Comparison of ENCODE assay signal across 8 cellular contexts in genomic region chr4:157045507-157046127, GRCh38. TPM values are rescaled to one million over a fixed set of nuclear protein-coding genes. Genes with fewer than 3 reads are reported as not detected.
A peak's percentile ranks its signal among the peaks of the same experiment; 100 is the strongest.
DNase-seq lines count a peak whose midpoint lies in the region; ATAC-seq and TF ChIP-seq lines count a peak whose summit lies in the region.

No MANE protein-coding gene starts in this region.

- no peak overlapping the region for H2AK9ac ChIP-seq in IMR-90 (replicated peaks; ENCODE audit: low read depth, low read length, poor library complexity)

- POLR2A ChIA-PET in IMR-90 (lab: Charles Lee; ENCODE audit: unreplicated experiment) = interaction anchor here (0.5 to 0.7 kb wide), 2 partner anchors 14 to 75 kb away, joined by 3 to 17 read pairs; no protein-coding TSS in a partner anchor

- no peak overlapping the region for H3K4me3 Mint-ChIP-seq in natural killer cell

- H3K4ac ChIP-seq in IMR-90 (ENCODE audit: low read depth, low read length) (peak overlapping the region; percentile 44; the same call in 1 of the 2 replicates), trophoblast cell (ENCODE audit: low read depth, low read length) (no peak overlapping the region)

- H3K18ac ChIP-seq in IMR-90 (ENCODE audit: low read depth, low read length) (no peak overlapping the region), trophoblast cell (ENCODE audit: low read length) (no peak overlapping the region)

- no peak overlapping the region; the same call in 1 of the 2 replicates for H2AK5ac ChIP-seq in IMR-90 (ENCODE audit: low read depth, low read length)
- no peak overlapping the region for H2AK5ac ChIP-seq in trophoblast cell (ENCODE audit: low read length)

- H2BK120ac ChIP-seq in IMR-90 (ENCODE audit: low read depth, low read length) = peak overlapping the region; percentile 50; the same call in 1 of the 2 replicates
- H2BK120ac ChIP-seq in trophoblast cell (ENCODE audit: insufficient read depth, low read length, poor library complexity) = no peak overlapping the region

- no peak overlapping the region for H4K12ac ChIP-seq in trophoblast cell (ENCODE audit: low read depth, low read length)

- H3K27ac Mint-ChIP-seq in natural killer cell = no peak overlapping the region

- H3K27me3 ChIP-seq in IMR-90 (ENCODE audit: control insufficient read depth, insufficient read depth, low read length) = no peaks in the 10 kb centered on the region
- H3K27me3 ChIP-seq in trophoblast cell (ENCODE audit: insufficient read depth, low read length) = no peaks in the 10 kb centered on the region

- H3K9me3 ChIP-seq in IMR-90 (ENCODE audit: control insufficient read depth, insufficient read depth, low read length) = no peaks in the 10 kb centered on the region
- no peaks in the 10 kb centered on the region for H3K9me3 ChIP-seq in trophoblast cell (ENCODE audit: insufficient read depth, low read depth, low read length)

- no peaks in the 10 kb centered on the region for H4K20me1 ChIP-seq in IMR-90 (ENCODE audit: insufficient read depth, low read length)

- TF ChIP-seq CTCF in IMR-90 (conservative IDR thresholded peaks at IDR 0.05; ENCODE audit: low read depth, low read length) = peak; percentile 90
- TF ChIP-seq CTCF in fibroblast of pulmonary artery (IDR thresholded peaks at IDR 0.05; ENCODE audit: low read length, missing control alignments) = peak; percentile 96
- no peak for TF ChIP-seq CTCF in natural killer cell (IDR thresholded peaks at IDR 0.05)

- H3K27me3 Mint-ChIP-seq in natural killer cell (ENCODE audit: low read depth in 2 of 2) = no peaks in the 10 kb centered on the region

- H4K5ac ChIP-seq in IMR-90 (ENCODE audit: low read depth, low read length) = no peak overlapping the region

- no peak overlapping the region for H2BK12ac ChIP-seq in trophoblast cell (ENCODE audit: low read length)

- H3K36me3 Mint-ChIP-seq in natural killer cell = no peaks in the 10 kb centered on the region

- H3K23ac ChIP-seq in IMR-90 (ENCODE audit: low read depth, low read length) (no peak overlapping the region), trophoblast cell (ENCODE audit: low read length) (no peak overlapping the region)

- H3K79me1 ChIP-seq in IMR-90 (ENCODE audit: low read depth in 1 of 2, low read length in 2 of 2) (no peaks in the 10 kb centered on the region), trophoblast cell (ENCODE audit: low read length) (no peaks in the 10 kb centered on the region)

- H3K79me2 ChIP-seq in trophoblast cell (ENCODE audit: control insufficient read depth, insufficient read depth, low read length, poor library complexity) = no peaks in the 10 kb centered on the region

- H3K14ac ChIP-seq in IMR-90 (replicated peaks; ENCODE audit: low read depth, low read length) (peak overlapping the region; percentile 39; the same call in 1 of the 2 replicates), trophoblast cell (ENCODE audit: low read length) (no peak overlapping the region)

- intact Hi-C loops in IMR-90 (cut with micrococcal nuclease) = loop anchor here (1.0 to 10.0 kb wide), 6 partner anchors 75 to 929 kb away; no protein-coding TSS in a partner anchor
- intact Hi-C loops in natural killer cell (cut with micrococcal nuclease) = no loop called here

- peak overlapping the region; percentile 1; the same call in 2 of the 3 replicates for H2BK15ac ChIP-seq in IMR-90 (ENCODE audit: low read depth, low read length)

- no peak overlapping the region for H3K27ac ChIP-seq in IMR-90 (ENCODE audit: insufficient read depth, low read length)
- H3K27ac ChIP-seq in trophoblast cell (ENCODE audit: low read depth, low read length) = no peak overlapping the region

- no peak for TF ChIP-seq POLR2A in IMR-90 (IDR thresholded peaks at IDR 0.05; ENCODE audit: low read depth, low read length)

- peak overlapping the region in 1 of 2 experiments; percentile 72; a peak in 1 of 4 replicates for H4K8ac ChIP-seq in IMR-90 (ENCODE audit: low read depth in 2 of 2, low read length in 2 of 2)
- H4K8ac ChIP-seq in trophoblast cell (ENCODE audit: low read depth, low read length) = no peak overlapping the region

- H3K9me3 Mint-ChIP-seq in natural killer cell = peaks cover 0 to 2% of the 10 kb centered on the region in 2 donors

- H2AFZ ChIP-seq in IMR-90 (replicated peaks; ENCODE audit: low read length, poor library complexity) (no peak overlapping the region), trophoblast cell (ENCODE audit: insufficient read depth, low read length, poor library complexity) (no peak overlapping the region)

- H2BK20ac ChIP-seq in IMR-90 (ENCODE audit: low read depth, low read length) = peak overlapping the region; percentile 78

- no TSS peak for BruUV-seq in IMR-90 (replicated peaks; lab: Mats Ljungman, UMichigan)

- H3K4me2 ChIP-seq in IMR-90 (ENCODE audit: low read depth, low read length) (peak overlapping the region; percentile 60; the same call in 1 of the 2 replicates), trophoblast cell (ENCODE audit: low read length) (no peak overlapping the region)

- H3K4me3 ChIP-seq in IMR-90 (ENCODE audit: insufficient read depth, low read depth, low read length) (no peak overlapping the region), fibroblast of pulmonary artery (replicated peaks; ENCODE audit: low read depth, low read length) (no peak overlapping the region), trophoblast cell (ENCODE audit: low read depth, low read length) (no peak overlapping the region)

- peak; percentile 82 for ATAC-seq in GM21423 (IDR thresholded peaks at IDR 0.05; ENCODE audit: unreplicated experiment)
- ATAC-seq in IMR-90 (ENCODE audit: low read depth) = peak; percentile 96
- ATAC-seq in natural killer cell = no peak

- dilution Hi-C loops in IMR-90 (cut with HindIII; ENCODE audit: low sequenced_read_pairs, unreplicated experiment) = no loop called here

- CTCF ChIA-PET in IMR-90 (lab: Yijun Ruan, JAX) = interaction anchor here (0.5 to 1.9 kb wide), 31 partner anchors 8 to 1079 kb away, joined by 3 to 14 read pairs (median 4); partner anchors contain the start of genes GLRB and PDGFC

- no peak overlapping the region for H3K9ac ChIP-seq in IMR-90 (ENCODE audit: low read depth, low read length)
- H3K9ac ChIP-seq in trophoblast cell (ENCODE audit: low read length) = no peak overlapping the region

- TF ChIP-seq RAD21 in IMR-90 (IDR thresholded peaks at IDR 0.05; ENCODE audit: low read length) = peak; percentile 94

- DNase-seq in EH (ENCODE audit: low read depth) (peak; percentile 81), IMR-90 (peak; percentile 80), SHP77 treated with DMSO at 0.1 percent for 48 hours (lab: John Stamatoyannopoulos, UW) (peak; percentile 3), fibroblast of pulmonary artery (ENCODE audit: low read depth) (peak; percentile 87), trophoblast cell (peak; percentile 29 to 70), cortex of kidney (lab: John Stamatoyannopoulos, UW) (no peak), natural killer cell (no peak)

- H2BK5ac ChIP-seq in IMR-90 (ENCODE audit: low read depth, low read length, poor library complexity, severe bottlenecking) (peak overlapping the region; percentile 10), trophoblast cell (ENCODE audit: low read depth, low read length, poor library complexity) (no peak overlapping the region)

- no peaks in the 10 kb centered on the region for H3K36me3 ChIP-seq in IMR-90 (ENCODE audit: control insufficient read depth, insufficient read depth, low read length)
- H3K36me3 ChIP-seq in trophoblast cell (ENCODE audit: control insufficient read depth in 1 of 2, insufficient read depth in 2 of 2, low read length in 2 of 2) = no peaks in the 10 kb centered on the region

- in situ Hi-C loops in IMR-90 (cut with MboI; ENCODE audit: low sequenced_read_pairs) = loop anchor here (5.0 to 25.0 kb wide), 3 partner anchors 73 to 883 kb away; partner anchors contain the start of gene PDGFC

- WGBS in IMR-90 (ENCODE audit: extremely low coverage in 2 of 2, insufficient read length in 1 of 2), 2 experiments = no CpG with 5 or more reads among the region's 2 CpGs
- no CpG with 5 or more reads among the region's 2 CpGs for whole genome bisulfite sequencing in trophoblast cell (ENCODE audit: extremely low coverage, insufficient coverage, insufficient read length)

- 0 out of 2 replicates have a peak, but pooled peaks cover 3% of the 10 kb centered on the region for H3K4me1 ChIP-seq in IMR-90 (ENCODE audit: control insufficient read depth, insufficient read depth, low read length)
- H3K4me1 ChIP-seq in trophoblast cell (ENCODE audit: control insufficient read depth in 1 of 2, insufficient read depth in 2 of 2, low read length in 2 of 2) = peaks cover 0 to 2% of the 10 kb centered on the region in 2 experiments

- 0 out of 2 replicates have a peak, but pooled peaks cover 2% of the 10 kb centered on the region for H3K9me1 ChIP-seq in IMR-90 (ENCODE audit: insufficient read depth, low read length)

- no peaks in the 10 kb centered on the region for H3K4me1 Mint-ChIP-seq in natural killer cell

- H4K91ac ChIP-seq in IMR-90 (ENCODE audit: insufficient read depth, low read depth, low read length) = no peak overlapping the region
- H4K91ac ChIP-seq in trophoblast cell (ENCODE audit: low read depth, low read length) = no peak overlapping the region

- no peak overlapping the region for H3K56ac ChIP-seq in IMR-90 (ENCODE audit: extremely low read depth, insufficient read depth, low read length)

TF ChIP-seq in IMR-90, 13 proteins besides CTCF, POLR2A, EP300 and RAD21:
- TF ChIP-seq SMC3 (IDR thresholded peaks at IDR 0.05; ENCODE audit: low read depth, low read length) (peak; percentile 93), BHLHE40 (IDR thresholded peaks at IDR 0.05; ENCODE audit: low read depth, low read length) (no peak), RCOR1 (IDR thresholded peaks at IDR 0.05; ENCODE audit: insufficient replicate concordance, low read length) (no peak)
TF ChIP-seq in IMR-90: peak in this region for 1.

RNA-seq across cellular contexts. Expression of gene GLRB, which starts 30.3 kb away (rescaled TPM):
- total RNA-seq in IMR-90 (2012; rRNA removed) = 3.0 and 3.9 TPM in 2 replicates
- 2.8 and 3.2 TPM in 2 replicates for polyA plus RNA-seq in IMR-90 (2012; rRNA removed)
- polyA plus RNA-seq in IMR-90 (2012; cell fraction: cytosol; rRNA removed) = 0.69 and 0.91 TPM in 2 replicates
- polyA plus RNA-seq in IMR-90 (2012; cell fraction: nucleus; rRNA removed; ENCODE audit: low replicate concordance) = 0.50 and 3.1 TPM in 2 replicates
- 0.12 and 0.19 TPM in 2 replicates for polyA plus RNA-seq in trophoblast cell (2013)
- total RNA-seq in natural killer cell = not detected

Comparison
In these comparisons a context has a peak if more than half of its experiments do, and no peak if none do; other contexts are left out.
1. DNase-seq: peak in EH (single experiment), IMR-90 (single experiment), SHP77 treated with DMSO at 0.1 percent for 48 hours (single experiment), fibroblast of pulmonary artery (single experiment) and trophoblast cell (2 of 2); none in cortex of kidney (single experiment) and natural killer cell (single experiment).
2. ATAC-seq: peak in GM21423 (single experiment) and IMR-90 (single experiment); none in natural killer cell (0 of 3).